Comparison of ENCODE assay signal across 8 cellular contexts in the genomic region with DNA sequence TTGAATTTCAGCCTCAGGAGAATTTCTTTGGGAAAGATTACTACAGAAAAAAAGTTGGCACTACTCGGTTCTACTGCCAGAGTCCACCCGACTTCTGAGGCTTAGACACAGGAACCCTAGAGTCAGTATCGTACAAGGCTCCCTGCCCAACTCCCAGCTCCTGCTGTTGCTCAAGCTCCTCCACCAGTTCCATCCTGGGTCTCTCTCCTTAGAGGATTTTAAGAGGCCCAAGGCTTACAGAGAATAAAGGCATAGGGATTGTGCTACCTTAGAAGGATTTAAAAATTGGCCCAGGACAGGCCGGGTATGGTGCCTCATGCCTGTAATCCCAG. TPM values are rescaled to one million over a fixed set of nuclear protein-coding genes. Genes with fewer than 3 reads are reported as not detected.
A peak's percentile ranks its signal among the peaks of the same experiment; 100 is the strongest.
DNase-seq lines count a peak whose midpoint lies in the region; ATAC-seq, FAIRE-seq and TF ChIP-seq lines count a peak whose summit lies in the region.

No MANE protein-coding gene starts in this region.

- CTCF ChIA-PET in GM12878 (lab: Yijun Ruan, JAX) = interaction anchor here (1.2 to 2.4 kb wide), 9 partner anchors 9 to 385 kb away, joined by 3 to 12 read pairs (median 5); no protein-coding TSS in a partner anchor

- H3K4me2 ChIP-seq in GM12878 (ENCODE audit: control insufficient read depth, insufficient read depth) = peak overlapping the region; percentile 87

- no peak for TF ChIP-seq POLR2A in GM12878 (IDR thresholded peaks at IDR 0.05; ENCODE audit: low read depth, low read length)

- POLR2A ChIA-PET in GM12878 (lab: Charles Lee) = interaction anchor here (0.5 to 2.6 kb wide), 4 partner anchors 10 to 147 kb away, joined by 4 to 12 read pairs (median 10); a partner anchor contains a TSS

- H3K9me3 Mint-ChIP-seq in CD4-positive, CD25-positive, alpha-beta regulatory T cell = no peaks in the 10 kb centered on the region

- SMC1A ChIA-PET in GM12878 (lab: Charles Lee; ENCODE audit: uncharacterized antibody, unreplicated experiment) = interaction anchor here (0.7 to 2.3 kb wide), 16 partner anchors 9 to 385 kb away, joined by 3 to 11 read pairs (median 4); a partner anchor contains a TSS

- H2AFZ ChIP-seq in GM12878 (ENCODE audit: control insufficient read depth, low read depth, low read length) (peak overlapping the region; percentile 89), neuron (ENCODE audit: low read depth, low read length) (peak overlapping the region; percentile 39)

- TF ChIP-seq EP300 in GM12878 (IDR thresholded peaks at IDR 0.05; ENCODE audit: borderline replicate concordance in 1 of 2, control insufficient read depth in 1 of 2, low read depth in 2 of 2, low read length in 2 of 2) = no peak

- no peaks in the 10 kb centered on the region for H3K79me2 ChIP-seq in GM12878 (ENCODE audit: control insufficient read depth, insufficient read depth, low read length)

- TF ChIP-seq CTCF in GM12878 (IDR thresholded peaks at IDR 0.05 in 2 of 3, conservative IDR thresholded peaks at IDR 0.05 in 1 of 3; ENCODE audit: control insufficient read depth in 2 of 3, extremely low read depth in 1 of 3, insufficient read depth in 1 of 3, low read depth in 3 of 3, low read length in 3 of 3) = no peak

- no peaks in the 10 kb centered on the region for H4K20me1 ChIP-seq in GM12878 (ENCODE audit: control insufficient read depth, insufficient read depth)

- TF ChIP-seq RAD21 in GM12878 (IDR thresholded peaks at IDR 0.05; ENCODE audit: insufficient read depth, low read depth, low read length) = no peak

- peak overlapping the region; percentile 57 to 93 (median 89) for H3K4me3 Mint-ChIP-seq in CD4-positive, CD25-positive, alpha-beta regulatory T cell

- peaks cover 12% of the 10 kb centered on the region for H3K4me1 ChIP-seq in CD4-positive, CD25-positive, alpha-beta regulatory T cell (ENCODE audit: control insufficient read depth, insufficient read depth, low read length, poor library complexity, severe bottlenecking)
- H3K4me1 ChIP-seq in GM12878 (ENCODE audit: control insufficient read depth, insufficient read depth, low read length) (peaks cover 4% of the 10 kb centered on the region; the same call in 1 of the 2 replicates), neuron (ENCODE audit: insufficient read depth, low read length) (peaks cover 10% of the 10 kb centered on the region)

- no peaks in the 10 kb centered on the region for H3K27me3 Mint-ChIP-seq in CD4-positive, CD25-positive, alpha-beta regulatory T cell

- H3K36me3 Mint-ChIP-seq in CD4-positive, CD25-positive, alpha-beta regulatory T cell = no peaks in the 10 kb centered on the region

- in situ Hi-C loops in GM12878 (cut with MboI) = no loop called here

- BruUV-seq in GM12878 (replicated peaks; lab: Mats Ljungman, UMichigan) = no TSS peak

- RAD21 ChIA-PET in GM12878 (lab: Charles Lee; ENCODE audit: unreplicated experiment) = interaction anchor here (1.2 to 1.9 kb wide), 10 partner anchors 13 to 385 kb away, joined by 3 to 16 read pairs (median 4); a partner anchor contains a TSS

- peak in 1 of 3 donors; percentile 10 for DNase-seq in CD4-positive, CD25-positive, alpha-beta regulatory T cell
- DNase-seq in GM12878 (ENCODE audit: low read depth, low spot score) = no peak
- no peak for DNase-seq in NCI-H345 treated with DMSO at 0.1 percent for 48 hours (lab: John Stamatoyannopoulos, UW; ENCODE audit: unreplicated experiment)
- no peak for DNase-seq in activated CD4-positive, CD25-positive, alpha-beta regulatory T cell (lab: John Stamatoyannopoulos, UW)
- DNase-seq in NCI-H1694 (lab: John Stamatoyannopoulos, UW) = no peak
- no peak for DNase-seq in AML-193 (lab: John Stamatoyannopoulos, UW)

- 81% methylated on average over 4 of the region's 4 CpGs for WGBS in GM12878 (ENCODE audit: insufficient coverage, insufficient replicate concordance, low lambda C conversion rate, missing lambda C conversion rate)

- intact Hi-C loops in GM12878 (cut with micrococcal nuclease; ENCODE audit: unreplicated experiment) = no loop called here

- no peaks in the 10 kb centered on the region for H3K9me3 ChIP-seq in CD4-positive, CD25-positive, alpha-beta regulatory T cell (ENCODE audit: control insufficient read depth in 2 of 2, low read length in 2 of 2)
- H3K9me3 ChIP-seq in GM12878 (replicated peaks; ENCODE audit: control insufficient read depth, insufficient read depth, low read length) (no peaks in the 10 kb centered on the region), neuron (ENCODE audit: low read length) (no peaks in the 10 kb centered on the region)

- ATAC-seq in CD4-positive, CD25-positive, alpha-beta regulatory T cell (ENCODE audit: low read depth in 2 of 2) = peak in 1 of 2 donors; percentile 26
- peak; percentile 8 for ATAC-seq in HG02973 (IDR thresholded peaks at IDR 0.05; ENCODE audit: unreplicated experiment)
- ATAC-seq in GM12878 = no peak

- H3K9ac ChIP-seq in GM12878 (ENCODE audit: control insufficient read depth, insufficient read depth, low read length) = no peak overlapping the region

- peak overlapping the region; percentile 86 for H3K4me3 ChIP-seq in CD4-positive, CD25-positive, alpha-beta regulatory T cell (ENCODE audit: low read depth, low read length)
- H3K4me3 ChIP-seq in GM12878 = no peak overlapping the region
- H3K4me3 ChIP-seq in neuron (ENCODE audit: low read length) = no peak overlapping the region

- no peak for FAIRE-seq in GM12878 (lab: Jason Lieb, UNC)

- H3K27ac ChIP-seq in CD4-positive, CD25-positive, alpha-beta regulatory T cell (ENCODE audit: insufficient read depth, low read length, poor library complexity, severe bottlenecking) = peak overlapping the region; percentile 61
- H3K27ac ChIP-seq in GM12878 (ENCODE audit: control insufficient read depth, insufficient read depth) = peak overlapping the region; percentile 64; the same call in 1 of the 2 replicates

- peak overlapping the region; percentile 96 to 99 (median 98) for H3K27ac Mint-ChIP-seq in CD4-positive, CD25-positive, alpha-beta regulatory T cell

- peaks cover 17 to 27% (median 22%) of the 10 kb centered on the region in 4 donors for H3K4me1 Mint-ChIP-seq in CD4-positive, CD25-positive, alpha-beta regulatory T cell

- H3K27me3 ChIP-seq in CD4-positive, CD25-positive, alpha-beta regulatory T cell (ENCODE audit: control insufficient read depth, insufficient read depth, low read length) = no peaks in the 10 kb centered on the region
- H3K27me3 ChIP-seq in GM12878 (replicated peaks in 1 of 2; ENCODE audit: control insufficient read depth in 2 of 2, insufficient read depth in 2 of 2, low read length in 1 of 2) (no peaks in the 10 kb centered on the region), neuron (ENCODE audit: insufficient read depth, low read length) (no peaks in the 10 kb centered on the region)

- H3K36me3 ChIP-seq in CD4-positive, CD25-positive, alpha-beta regulatory T cell (ENCODE audit: control insufficient read depth, insufficient read depth, low read length) = no peaks in the 10 kb centered on the region
- H3K36me3 ChIP-seq in GM12878 (ENCODE audit: control insufficient read depth in 2 of 2, insufficient read depth in 2 of 2, low read length in 1 of 2) = no peaks in the 10 kb centered on the region
- H3K36me3 ChIP-seq in neuron (ENCODE audit: insufficient read depth, low read length) = no peaks in the 10 kb centered on the region

TF ChIP-seq in GM12878, 131 proteins besides CTCF, POLR2A, EP300 and RAD21 (continues in another document):
- TF ChIP-seq, protein P1, sequence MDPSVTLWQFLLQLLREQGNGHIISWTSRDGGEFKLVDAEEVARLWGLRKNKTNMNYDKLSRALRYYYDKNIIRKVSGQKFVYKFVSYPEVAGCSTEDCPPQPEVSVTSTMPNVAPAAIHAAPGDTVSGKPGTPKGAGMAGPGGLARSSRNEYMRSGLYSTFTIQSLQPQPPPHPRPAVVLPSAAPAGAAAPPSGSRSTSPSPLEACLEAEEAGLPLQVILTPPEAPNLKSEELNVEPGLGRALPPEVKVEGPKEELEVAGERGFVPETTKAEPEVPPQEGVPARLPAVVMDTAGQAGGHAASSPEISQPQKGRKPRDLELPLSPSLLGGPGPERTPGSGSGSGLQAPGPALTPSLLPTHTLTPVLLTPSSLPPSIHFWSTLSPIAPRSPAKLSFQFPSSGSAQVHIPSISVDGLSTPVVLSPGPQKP (IDR thresholded peaks at IDR 0.05; ENCODE audit: low read depth, low read length) = no peak
- no peak for TF ChIP-seq JUNB (IDR thresholded peaks at IDR 0.05)
- TF ChIP-seq, protein P2, sequence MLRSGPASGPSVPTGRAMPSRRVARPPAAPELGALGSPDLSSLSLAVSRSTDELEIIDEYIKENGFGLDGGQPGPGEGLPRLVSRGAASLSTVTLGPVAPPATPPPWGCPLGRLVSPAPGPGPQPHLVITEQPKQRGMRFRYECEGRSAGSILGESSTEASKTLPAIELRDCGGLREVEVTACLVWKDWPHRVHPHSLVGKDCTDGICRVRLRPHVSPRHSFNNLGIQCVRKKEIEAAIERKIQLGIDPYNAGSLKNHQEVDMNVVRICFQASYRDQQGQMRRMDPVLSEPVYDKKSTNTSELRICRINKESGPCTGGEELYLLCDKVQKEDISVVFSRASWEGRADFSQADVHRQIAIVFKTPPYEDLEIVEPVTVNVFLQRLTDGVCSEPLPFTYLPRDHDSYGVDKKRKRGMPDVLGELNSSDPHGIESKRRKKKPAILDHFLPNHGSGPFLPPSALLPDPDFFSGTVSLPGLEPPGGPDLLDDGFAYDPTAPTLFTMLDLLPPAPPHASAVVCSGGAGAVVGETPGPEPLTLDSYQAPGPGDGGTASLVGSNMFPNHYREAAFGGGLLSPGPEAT (IDR thresholded peaks at IDR 0.05; ENCODE audit: low read depth) = no peak
- no peak for TF ChIP-seq BACH1 (IDR thresholded peaks at IDR 0.05; ENCODE audit: borderline replicate concordance)
- no peak for TF ChIP-seq TAF1 (IDR thresholded peaks at IDR 0.05; ENCODE audit: borderline replicate concordance, low read depth, low read length)

RNA-seq across cellular contexts. Expression of a gene that starts 29.0 kb away (rescaled TPM):
- 17.6 TPM for total RNA-seq in CD4-positive, CD25-positive, alpha-beta regulatory T cell
- polyA plus RNA-seq in CD4-positive, CD25-positive, alpha-beta regulatory T cell = 10 to 100 TPM; 27.9 to 43.0 (median 37.6) TPM
- total RNA-seq in GM12878 (2013; cell fraction: nucleolus; rRNA removed) = 167 and 185 TPM in 2 replicates
- total RNA-seq in GM12878 (2014; rRNA removed) = 52.2 and 58.7 TPM in 2 replicates
- 64.4 and 65.7 TPM in 2 replicates for total RNA-seq in GM12878 (2014; rRNA removed; fragmentation: Illumina TruSeq; extraction: Trizol)
- 59.3 and 62.8 TPM in 2 replicates for total RNA-seq in GM12878 (2021)
- 34.2 TPM for polyA plus RNA-seq in GM12878 (2011; ENCODE audit: low read depth)
- 132 and 152 TPM in 2 replicates for polyA plus RNA-seq in GM12878 (2011; rRNA removed)
- 88.3 and 91.2 TPM in 2 replicates for polyA plus RNA-seq in GM12878 (2011; cell fraction: cytosol; rRNA removed)
- polyA plus RNA-seq in GM12878 (2011; cell fraction: nucleus; rRNA removed) = 92.4 and 118 TPM in 2 replicates
- polyA plus RNA-seq in GM12878 (2012) = 43.3 and 59.1 TPM in 2 replicates
- 111 and 113 TPM in 2 replicates for polyA plus RNA-seq in GM12878 (2014; fragmentation: Illumina TruSeq; extraction: Trizol)
- polyA plus RNA-seq in GM12878 (2014; fragmentation: Nextera tagmentation; extraction: Ambion mirVana) = 100 to 1,000 TPM; 117 to 120 TPM
- 62.7 and 72.3 TPM in 2 replicates for polyA plus RNA-seq in GM12878 (2014; rRNA removed)
- 100 to 1,000 TPM; 110 to 127 TPM for polyA plus RNA-seq in GM12878 (2016; fragmentation: Nextera tagmentation; extraction: Ambion mirVana)
- 99.2 and 111 TPM in 2 replicates for polyA minus RNA-seq in GM12878 (2011; rRNA and poly(A)+ RNA removed)
- polyA minus RNA-seq in GM12878 (2011; cell fraction: cytosol; rRNA and poly(A)+ RNA removed) = 25.3 and 26.0 TPM in 2 replicates
- 60.6 and 80.0 TPM in 2 replicates for polyA minus RNA-seq in GM12878 (2011; cell fraction: nucleus; rRNA and poly(A)+ RNA removed)
